ENCODE assay signal across 10 cellular contexts in the genomic region with DNA sequence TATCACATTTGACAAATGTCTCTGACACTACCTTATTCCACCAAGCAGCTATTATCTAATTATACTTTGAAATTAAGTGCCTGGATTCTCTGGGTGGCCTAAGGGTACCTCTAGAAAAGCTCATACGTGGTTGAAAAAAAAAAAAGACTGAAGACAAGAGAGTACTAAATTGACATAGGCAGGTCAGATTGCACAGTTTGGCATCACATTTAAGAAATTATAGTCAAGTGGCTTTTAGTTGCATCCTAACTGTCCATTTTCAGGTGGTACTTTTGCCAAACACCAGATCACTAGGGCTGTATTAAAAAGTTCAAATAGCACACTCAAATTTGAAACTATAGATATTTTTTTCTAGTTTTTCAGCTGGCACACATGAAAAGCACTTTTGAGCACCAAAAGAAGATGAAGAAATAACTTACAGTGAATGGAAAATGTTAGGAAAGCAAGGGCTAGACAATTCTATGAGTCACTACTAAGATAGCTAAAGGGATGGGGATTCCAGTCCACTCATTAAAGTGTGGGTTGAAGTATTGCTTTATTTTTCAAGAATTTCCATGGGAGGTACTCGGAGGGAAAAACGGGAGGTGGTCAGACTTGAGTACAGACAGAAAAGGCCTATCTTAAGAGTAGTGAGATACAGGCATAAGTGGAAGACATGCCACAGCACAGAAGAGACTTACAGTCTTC.
DNase-seq lines count a peak whose midpoint lies in the region; ATAC-seq, FAIRE-seq and TF ChIP-seq lines count a peak whose summit lies in the region.
"Had no signal": no experiment of that assay in that cellular context is flagged by ENCODE, and none has a peak within 500 bp of the region (broad histone marks: within the 10 kb centered on the region; RNA-seq: fewer than 3 reads in every experiment).

No MANE protein-coding gene starts in this region.

- H3K36me3 ChIP-seq in mucosa of descending colon (ENCODE audit: low read depth): no peaks in the 10 kb centered on the region
- H3K36me3 ChIP-seq: SJCRH30 had no signal

- intact Hi-C loops in mucosa of descending colon (cut with DNase I, micrococcal nuclease): loop anchor here in 1 of 2 donors (5.0 kb wide), 1 partner anchor 144 kb away; no protein-coding TSS in a partner anchor

- DNase-seq in ACHN (peak; percentile 20), HTR-8/SVneo (ENCODE audit: insufficient read length, low spot score) (peak; percentile 44), coronary artery (ENCODE audit: low spot score) (no peak), mucosa of descending colon (no peak), germinal center (ENCODE audit: low spot score) (no peak), NAMALWA (ENCODE audit: low spot score) (no peak), SW480 (ENCODE audit: low spot score) (no peak)
- DNase-seq: hypothalamus had no signal

- no peak overlapping the region for H3K4me3 ChIP-seq in coronary artery
- H3K4me3 ChIP-seq in mucosa of descending colon: no peak overlapping the region
- H3K4me3 ChIP-seq: SJCRH30 had no signal

- ATAC-seq in mucosa of descending colon (peak; percentile 27), HG03280 (IDR thresholded peaks at IDR 0.05; ENCODE audit: unreplicated experiment) (no peak)

- peak; percentile 88 for FAIRE-seq in HTR-8/SVneo (lab: Jason Lieb, UNC)

- TF ChIP-seq CTCF in coronary artery (IDR thresholded peaks at IDR 0.05) (no peak), mucosa of descending colon (IDR thresholded peaks at IDR 0.05) (no peak)

- no peaks in the 10 kb centered on the region for H3K9me3 ChIP-seq in mucosa of descending colon

- peak overlapping the region; percentile 28 to 55 for H3K27ac ChIP-seq in coronary artery
- H3K27ac ChIP-seq: SJCRH30 had no signal

- in situ Hi-C loops in ACHN (cut with HindIII; ENCODE audit: low pct_ligation_motif_present, low pct_unique_long_range_greater_than_20kb, low sequenced_read_pairs): no loop called here

- no peaks in the 10 kb centered on the region for H3K4me1 ChIP-seq in mucosa of descending colon (ENCODE audit: low read depth)

Comparison
In these comparisons a context has a peak if more than half of its experiments do, and no peak if none do; other contexts are left out.
1. DNase-seq: peak in ACHN (single experiment) and HTR-8/SVneo (single experiment); none in coronary artery (single experiment), mucosa of descending colon (0 of 3), germinal center (single experiment), NAMALWA (single experiment) and SW480 (single experiment).